In the genomic region with DNA sequence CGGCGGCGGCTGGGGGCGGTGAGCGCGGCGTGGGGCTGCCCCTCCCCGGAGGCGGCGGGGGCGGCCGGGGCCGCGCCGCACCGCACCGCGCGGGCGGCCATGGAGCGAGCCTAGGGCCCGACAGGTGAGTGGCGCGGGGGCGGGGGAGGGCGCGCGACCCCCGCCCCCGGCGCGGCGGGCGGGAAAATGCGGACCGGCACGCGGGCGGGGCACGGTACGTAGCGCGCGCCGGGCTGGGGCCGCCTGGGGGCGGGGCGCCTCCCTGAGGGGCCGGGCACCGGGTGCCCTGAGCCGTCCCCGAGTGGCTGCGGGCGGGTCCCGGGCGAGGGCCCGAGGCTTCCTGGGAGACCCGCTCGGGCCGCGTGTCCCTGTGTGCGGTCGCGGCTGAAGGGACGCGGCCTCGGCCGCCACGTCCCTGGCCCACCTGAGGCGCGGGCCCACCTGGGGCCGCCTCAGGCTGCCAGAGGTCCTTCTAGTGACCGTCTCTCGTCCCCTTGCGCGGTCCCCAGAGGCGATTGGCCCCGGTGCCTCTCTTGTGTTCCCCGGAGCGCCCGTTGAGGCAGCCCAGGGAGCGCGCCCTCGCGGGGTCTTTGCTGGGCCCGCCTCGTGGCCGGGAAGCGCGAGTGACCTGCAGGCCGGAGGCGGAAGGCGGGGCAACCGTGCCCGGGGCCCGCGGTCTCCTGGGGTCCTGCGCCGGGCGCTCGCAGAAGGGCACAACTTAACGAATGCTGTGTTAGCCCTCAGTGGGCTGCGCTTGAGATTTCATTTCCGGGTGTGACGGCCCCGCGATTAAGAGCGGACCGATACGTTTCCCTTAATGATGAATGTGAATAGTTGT, we compare ENCODE assay signal across 8 cellular contexts. TPM values are rescaled to one million over a fixed set of nuclear protein-coding genes. Genes with fewer than 3 reads are reported as not detected.
DNase-seq lines count a peak whose midpoint lies in the region; ATAC-seq and TF ChIP-seq lines count a peak whose summit lies in the region.

No MANE protein-coding gene starts in this region.

- TF ChIP-seq CTCF in ascending aorta (IDR thresholded peaks at IDR 0.05) = no peak
- no peak for TF ChIP-seq CTCF in gastrocnemius medialis (IDR thresholded peaks at IDR 0.05 in 4 of 5, conservative IDR thresholded peaks at IDR 0.05 in 1 of 5)

- H3K4me3 ChIP-seq in ascending aorta = peak overlapping the region; percentile 91 to 97
- peak overlapping the region; percentile 77 to 99 (median 89) for H3K4me3 ChIP-seq in gastrocnemius medialis

- TF ChIP-seq POLR2A in gastrocnemius medialis (IDR thresholded peaks at IDR 0.05) = peak; percentile 71 to 75

- H3K27me3 Mint-ChIP-seq in T-helper 2 cell treated with Interferon-gamma antibody and Interleukin-4, amounts not matched to agents 5 μg/mL and 100 μg/mL, for 36 hours (ENCODE audit: low read depth) = peaks cover 25% of the 10 kb centered on the region

- H3K36me3 Mint-ChIP-seq in T-helper 2 cell treated with Interferon-gamma antibody and Interleukin-4, amounts not matched to agents 5 μg/mL and 100 μg/mL, for 36 hours (ENCODE audit: low read depth) = no peaks in the 10 kb centered on the region

- peak overlapping the region; percentile 87 for H3K27ac Mint-ChIP-seq in T-helper 2 cell treated with Interferon-gamma antibody and Interleukin-4, amounts not matched to agents 5 μg/mL and 100 μg/mL, for 36 hours

- H3K36me3 ChIP-seq in ascending aorta (no peaks in the 10 kb centered on the region), gastrocnemius medialis (no peaks in the 10 kb centered on the region)

- H3K27ac ChIP-seq in ascending aorta (peak overlapping the region; percentile 95 to 97), gastrocnemius medialis (peak overlapping the region; percentile 92 to 99 (median 98))

- intact Hi-C loops in ascending aorta (cut with DNase I) = loop anchor here (5.0 to 10.0 kb wide), 6 partner anchors 56 to 931 kb away; a partner anchor contains a TSS
- intact Hi-C loops in gastrocnemius medialis (cut with DNase I; ENCODE audit: low total_unique reads) = loop anchor here (1.0 to 10.0 kb wide), 3 partner anchors 56 to 1579 kb away; a partner anchor contains a TSS

- H3K9me3 Mint-ChIP-seq in T-helper 2 cell treated with Interferon-gamma antibody and Interleukin-4, amounts not matched to agents 5 μg/mL and 100 μg/mL, for 36 hours = no peaks in the 10 kb centered on the region

- DNase-seq in NCI-H1092 treated with DMSO at 0.1 percent for 48 hours (lab: John Stamatoyannopoulos, UW) (peak; percentile 83), ascending aorta (ENCODE audit: low spot score in 2 of 2) (peak; percentile 19 to 80), hypothalamus (lab: John Stamatoyannopoulos, UW) (peak in 44 of 51 donors; percentile 11 to 82 (median 65)), gastrocnemius medialis (peak; percentile 40 to 71), GOT3 (lab: John Stamatoyannopoulos, UW) (no peak)
- peak; percentile 78 for DNase-seq in T-helper 2 cell treated with Interferon-gamma antibody and Interleukin-4, amounts not matched to agents 5 μg/mL and 100 μg/mL, for 36 hours (ENCODE audit: low spot score)

- peak; percentile 85 for ATAC-seq in GM18498 (IDR thresholded peaks at IDR 0.05; ENCODE audit: unreplicated experiment)
- peak; percentile 74 for ATAC-seq in HG02623 (IDR thresholded peaks at IDR 0.05; ENCODE audit: unreplicated experiment)
- peak; percentile 78 to 79 for ATAC-seq in gastrocnemius medialis

- H3K9me3 ChIP-seq in ascending aorta (no peaks in the 10 kb centered on the region), gastrocnemius medialis (no peaks in the 10 kb centered on the region)

- H3K4me1 Mint-ChIP-seq in T-helper 2 cell treated with Interferon-gamma antibody and Interleukin-4, amounts not matched to agents 5 μg/mL and 100 μg/mL, for 36 hours (ENCODE audit: low read depth) = peaks cover 44% of the 10 kb centered on the region

- in situ Hi-C loops in gastrocnemius medialis (cut with MboI; ENCODE audit: low sequenced_read_pairs in 4 of 4) = no loop called here

- H3K4me1 ChIP-seq in ascending aorta (peaks cover 0 to 3% of the 10 kb centered on the region in 2 donors), gastrocnemius medialis (peaks cover 38 to 53% of the 10 kb centered on the region in 2 donors)

- peak overlapping the region; percentile 91 for H3K4me3 Mint-ChIP-seq in T-helper 2 cell treated with Interferon-gamma antibody and Interleukin-4, amounts not matched to agents 5 μg/mL and 100 μg/mL, for 36 hours

- H3K27me3 ChIP-seq in ascending aorta (no peaks in the 10 kb centered on the region), gastrocnemius medialis (no peaks in the 10 kb centered on the region)

RNA-seq across cellular contexts. Expression of a gene that starts 0.5 kb away (rescaled TPM):
- 17.3 TPM for total RNA-seq in ascending aorta
- total RNA-seq in gastrocnemius medialis = 10 to 100 TPM; 19.7 to 43.7 (median 32.6) TPM

RNA-seq across cellular contexts. Expression of a gene that starts 55.7 kb away (rescaled TPM):
- total RNA-seq in ascending aorta (109 TPM), gastrocnemius medialis (10 to 100 TPM; 19.2 to 78.6 (median 29.0) TPM)
